Comparison of ENCODE assay signal across 21 cellular contexts in the genomic region with DNA sequence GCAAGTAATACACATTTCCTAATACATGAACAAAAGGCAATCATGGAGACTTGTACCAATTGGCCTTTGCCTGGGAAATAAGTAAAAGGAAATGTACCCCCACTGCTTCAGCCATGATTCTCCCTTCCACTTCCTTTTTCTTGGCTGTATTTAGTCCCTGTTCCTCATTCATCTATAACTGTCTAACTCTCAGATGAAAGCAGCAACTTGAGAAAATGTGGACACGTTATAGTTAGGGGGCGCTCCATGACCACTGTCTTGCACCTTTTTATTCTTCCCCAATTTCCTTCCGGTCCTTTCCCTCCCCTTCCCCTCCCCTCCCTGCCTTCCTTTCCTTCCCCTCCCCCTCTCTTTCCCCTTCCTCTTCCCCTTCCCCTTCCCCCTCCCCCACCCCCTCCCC.
DNase-seq lines count a peak whose midpoint lies in the region; ATAC-seq, FAIRE-seq and TF ChIP-seq lines count a peak whose summit lies in the region.
"Had no signal": no experiment of that assay in that cellular context is flagged by ENCODE, and none has a peak within 500 bp of the region (broad histone marks: within the 10 kb centered on the region; RNA-seq: fewer than 3 reads in every experiment).

No MANE protein-coding gene starts in this region.

- in situ Hi-C loops in GM12878 (cut with MboI), result no loop called here

- POLR2A ChIA-PET in GM12878 (lab: Charles Lee), result no interaction called here

- BruUV-seq in GM12878 (replicated peaks; lab: Mats Ljungman, UMichigan), result no TSS peak

- H4K20me1 ChIP-seq in GM12878 (ENCODE audit: control insufficient read depth, insufficient read depth), result no peaks in the 10 kb centered on the region

- WGBS in GM12878 (ENCODE audit: insufficient coverage, insufficient replicate concordance, low lambda C conversion rate, missing lambda C conversion rate), result 55% methylated on average over 3 of the region's 3 CpGs
- 77% methylated on average over 3 of the region's 3 CpGs for WGBS in suprapubic skin

- no peaks in the 10 kb centered on the region for H3K36me3 ChIP-seq in GM12878 (ENCODE audit: control insufficient read depth in 2 of 2, insufficient read depth in 2 of 2, low read length in 1 of 2)
- no peaks in the 10 kb centered on the region for H3K36me3 ChIP-seq in suprapubic skin
- H3K36me3 ChIP-seq: sigmoid colon, vagina had no signal

- SMC1A ChIA-PET in GM12878 (lab: Charles Lee; ENCODE audit: uncharacterized antibody, unreplicated experiment), result no interaction called here

- no peaks in the 10 kb centered on the region for H3K27me3 ChIP-seq in GM12878 (replicated peaks in 1 of 2; ENCODE audit: control insufficient read depth in 2 of 2, insufficient read depth in 2 of 2, low read length in 1 of 2)
- no peaks in the 10 kb centered on the region for H3K27me3 ChIP-seq in suprapubic skin
- H3K27me3 ChIP-seq: dorsolateral prefrontal cortex, sigmoid colon, vagina had no signal

- no peak for ATAC-seq in GM12878
- no peak for ATAC-seq in HG03045 (IDR thresholded peaks at IDR 0.05; ENCODE audit: unreplicated experiment)
- ATAC-seq in HG02981 (IDR thresholded peaks at IDR 0.05; ENCODE audit: unreplicated experiment), result no peak
- ATAC-seq: activated T-cell treated with anti-CD3 and anti-CD28 coated beads, Interleukin-2, amount 50 U/mL, for 72 hours; CD8-positive, alpha-beta T cell; mucosa of descending colon had no signal

- no peaks in the 10 kb centered on the region; the same call in 2 of the 3 replicates for H3K9me3 ChIP-seq in GM12878 (replicated peaks; ENCODE audit: control insufficient read depth, insufficient read depth, low read length)
- H3K9me3 ChIP-seq in suprapubic skin, result no peaks in the 10 kb centered on the region
- H3K9me3 ChIP-seq: mucosa of descending colon, sigmoid colon, vagina had no signal

- H3K9ac ChIP-seq in GM12878 (ENCODE audit: control insufficient read depth, insufficient read depth, low read length), result no peak overlapping the region
- H3K9ac ChIP-seq: GM23248 had no signal

- DNase-seq in GM12891 (ENCODE audit: insufficient read length, low spot score), result no peak
- peak; percentile 69 to 78 for DNase-seq in NOMO-1 (lab: John Stamatoyannopoulos, UW; ENCODE audit: unreplicated experiment in 2 of 2)
- no peak for DNase-seq in GM12878 (ENCODE audit: low read depth, low spot score)
- no peak for DNase-seq in suprapubic skin (ENCODE audit: low spot score in 2 of 2)
- no peak for DNase-seq in activated effector memory CD4-positive, alpha-beta T cell treated with Interleukin-2 at 50 U/mL for 16 hours
- DNase-seq: activated T-cell treated with anti-CD3 and anti-CD28 coated beads, Interleukin-2, amount 50 U/mL, for 72 hours; CD8-positive, alpha-beta T cell; DMS79; dorsolateral prefrontal cortex; GM23248; left ventricle myocardium superior; mucosa of descending colon; NCI-H1436 treated with DMSO at 0.1 percent for 48 hours; NCI-H2171; NCI-H524; sigmoid colon; stimulated activated CD8-positive, alpha-beta memory T cell treated with anti-CD3 and anti-CD28 coated beads, Interleukin-4, amount 100 ng/mL, for 48 hours; SW 1271 had no signal

- intact Hi-C loops in GM12878 (cut with micrococcal nuclease; ENCODE audit: unreplicated experiment), result no loop called here

- H2AFZ ChIP-seq in GM12878 (ENCODE audit: control insufficient read depth, low read depth, low read length), result no peak overlapping the region
- H2AFZ ChIP-seq: GM23248 had no signal

- no peak overlapping the region for H3K27ac ChIP-seq in GM12878 (ENCODE audit: control insufficient read depth, insufficient read depth)
- H3K27ac ChIP-seq in suprapubic skin, result peak overlapping the region; percentile 15
- H3K27ac ChIP-seq: GM23248, sigmoid colon, vagina had no signal

- no peak for TF ChIP-seq RAD21 in GM12878 (IDR thresholded peaks at IDR 0.05; ENCODE audit: insufficient read depth, low read depth, low read length)

- H3K4me2 ChIP-seq in GM12878 (ENCODE audit: control insufficient read depth, insufficient read depth), result no peak overlapping the region

- CTCF ChIA-PET in GM12878 (lab: Yijun Ruan, JAX), result no interaction called here

- RAD21 ChIA-PET in GM12878 (lab: Charles Lee; ENCODE audit: unreplicated experiment), result no interaction called here

- H3K4me3 ChIP-seq in GM12878 (no peak overlapping the region), suprapubic skin (no peak overlapping the region)
- H3K4me3 ChIP-seq: dorsolateral prefrontal cortex, GM23248, mucosa of descending colon, sigmoid colon, vagina had no signal

- FAIRE-seq in GM12891 (lab: Jason Lieb, UNC), result no peak
- no peak for FAIRE-seq in GM12878 (lab: Jason Lieb, UNC)

- H3K4me1 ChIP-seq in GM12878 (ENCODE audit: control insufficient read depth, insufficient read depth, low read length) (no peaks in the 10 kb centered on the region), suprapubic skin (peaks cover 46% of the 10 kb centered on the region)
- H3K4me1 ChIP-seq: sigmoid colon, vagina had no signal

- TF ChIP-seq EP300 in GM12878 (IDR thresholded peaks at IDR 0.05; ENCODE audit: borderline replicate concordance in 1 of 2, control insufficient read depth in 1 of 2, low read depth in 2 of 2, low read length in 2 of 2) (no peak), suprapubic skin (IDR thresholded peaks at IDR 0.05) (no peak)

- TF ChIP-seq POLR2A in GM12891 (IDR thresholded peaks at IDR 0.05; ENCODE audit: low read depth, low read length) (no peak), GM12878 (IDR thresholded peaks at IDR 0.05; ENCODE audit: low read depth, low read length) (no peak), suprapubic skin (IDR thresholded peaks at IDR 0.05) (no peak)

- TF ChIP-seq CTCF in GM12878 (IDR thresholded peaks at IDR 0.05 in 2 of 3, conservative IDR thresholded peaks at IDR 0.05 in 1 of 3; ENCODE audit: control insufficient read depth in 2 of 3, extremely low read depth in 1 of 3, insufficient read depth in 1 of 3, low read depth in 3 of 3, low read length in 3 of 3) (no peak), suprapubic skin (IDR thresholded peaks at IDR 0.05) (no peak)

- no peaks in the 10 kb centered on the region for H3K79me2 ChIP-seq in GM12878 (ENCODE audit: control insufficient read depth, insufficient read depth, low read length)

TF ChIP-seq in GM12891, 5 proteins besides CTCF, POLR2A, EP300 and RAD21:
- TF ChIP-seq TAF1 (IDR thresholded peaks at IDR 0.05; ENCODE audit: low read depth, low read length) (no peak), POU2F2 (IDR thresholded peaks at IDR 0.05; ENCODE audit: low read depth, low read length) (no peak), SPI1 (IDR thresholded peaks at IDR 0.05; ENCODE audit: low read depth, low read length) (0 out of 2 replicates have a peak, but pooled peaks have one; percentile 1), POLR2AphosphoS5 (IDR thresholded peaks at IDR 0.05; ENCODE audit: low read depth, low read length) (no peak), PAX5 (IDR thresholded peaks at IDR 0.05; ENCODE audit: insufficient read depth, low read length, severe bottlenecking) (no peak)

TF ChIP-seq in GM12878, 131 proteins besides CTCF, POLR2A, EP300 and RAD21:
- TF ChIP-seq, protein P1, sequence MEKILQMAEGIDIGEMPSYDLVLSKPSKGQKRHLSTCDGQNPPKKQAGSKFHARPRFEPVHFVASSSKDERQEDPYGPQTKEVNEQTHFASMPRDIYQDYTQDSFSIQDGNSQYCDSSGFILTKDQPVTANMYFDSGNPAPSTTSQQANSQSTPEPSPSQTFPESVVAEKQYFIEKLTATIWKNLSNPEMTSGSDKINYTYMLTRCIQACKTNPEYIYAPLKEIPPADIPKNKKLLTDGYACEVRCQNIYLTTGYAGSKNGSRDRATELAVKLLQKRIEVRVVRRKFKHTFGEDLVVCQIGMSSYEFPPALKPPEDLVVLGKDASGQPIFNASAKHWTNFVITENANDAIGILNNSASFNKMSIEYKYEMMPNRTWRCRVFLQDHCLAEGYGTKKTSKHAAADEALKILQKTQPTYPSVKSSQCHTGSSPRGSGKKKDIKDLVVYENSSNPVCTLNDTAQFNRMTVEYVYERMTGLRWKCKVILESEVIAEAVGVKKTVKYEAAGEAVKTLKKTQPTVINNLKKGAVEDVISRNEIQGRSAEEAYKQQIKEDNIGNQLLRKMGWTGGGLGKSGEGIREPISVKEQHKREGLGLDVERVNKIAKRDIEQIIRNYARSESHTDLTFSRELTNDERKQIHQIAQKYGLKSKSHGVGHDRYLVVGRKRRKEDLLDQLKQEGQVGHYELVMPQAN (conservative IDR thresholded peaks at IDR 0.05), result no peak
- no peak for TF ChIP-seq MXI1 (IDR thresholded peaks at IDR 0.05; ENCODE audit: low read depth, low read length)
- TF ChIP-seq SIN3A (IDR thresholded peaks at IDR 0.05; ENCODE audit: low read depth, low read length), result no peak
- TF ChIP-seq SPI1 (IDR thresholded peaks at IDR 0.05; ENCODE audit: borderline replicate concordance, insufficient read depth, low read depth, low read length), result peak; percentile 71; the same call in 1 of the 2 replicates
- no peak for TF ChIP-seq SREBF1 (IDR thresholded peaks at IDR 0.05; ENCODE audit: low read length)

Comparison
In these comparisons a context has a peak if more than half of its experiments do, and no peak if none do; other contexts are left out.
1. DNase-seq: peak in NOMO-1 (2 of 2); none in GM12891 (single experiment), GM12878 (single experiment), suprapubic skin (0 of 2) and activated effector memory CD4-positive, alpha-beta T cell treated with Interleukin-2 at 50 U/mL for 16 hours (single experiment).